ENCODE assay signal across 23 cellular contexts in the genomic region with DNA sequence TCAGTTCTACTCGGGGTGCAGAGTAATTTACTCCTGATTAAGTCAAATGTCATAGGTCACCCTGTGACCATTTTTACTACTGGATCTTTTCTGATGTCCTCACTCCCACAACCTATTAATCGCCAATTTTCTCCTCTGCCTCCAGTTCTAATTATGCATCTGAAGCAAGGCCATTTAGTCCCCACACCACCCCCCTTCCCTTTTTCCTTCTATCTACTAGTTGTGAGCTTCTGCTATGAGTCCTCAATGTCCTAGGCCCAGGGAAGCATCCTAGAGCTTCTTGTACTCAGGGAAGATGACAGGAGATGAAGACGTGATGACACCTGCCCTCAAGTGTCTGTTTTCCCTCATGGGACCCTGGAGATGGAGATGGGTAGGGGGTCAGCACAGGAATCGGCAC.
"Had no signal": no experiment of that assay in that cellular context is flagged by ENCODE, and none has a peak within 500 bp of the region (broad histone marks: within the 10 kb centered on the region; RNA-seq: fewer than 3 reads in every experiment).

No MANE protein-coding gene starts in this region.

- H3K27ac ChIP-seq: brain microvascular endothelial cell, KMS-11, Peyer's patch, RWPE1, SJCRH30, VCaP had no signal

- H3K4me3 ChIP-seq: Peyer's patch, SJCRH30 had no signal

- H3K27ac Mint-ChIP-seq: activated CD8-positive, alpha-beta T cell treated with anti-CD3 and anti-CD28 coated beads for 36 hours; activated naive CD4-positive, alpha-beta T cell treated with anti-CD3 and anti-CD28 coated beads for 36 hours; activated naive CD8-positive, alpha-beta T cell; activated T-helper 1 cell treated with anti-CD3 and anti-CD28 coated beads, Interleukin-12 subunit alpha, Interleukin-12 subunit beta, Interleukin-2, Interleukin-4 antibody, amounts not matched to agents 30 ng/mL and 10 ng/mL and 1 ng/mL, durations not matched to agents 14 hours and 24 hours and 36 hours had no signal

- DNase-seq: activated CD4-positive, alpha-beta T cell treated with anti-CD3 and anti-CD28 coated beads for 4 hours; activated CD8-positive, alpha-beta memory T cell treated with anti-CD3 and anti-CD28 coated beads, Interleukin-2, amount 50 U/mL, for 4 hours; activated CD8-positive, alpha-beta T cell treated with anti-CD3 and anti-CD28 coated beads for 36 hours; activated effector memory CD4-positive, alpha-beta T cell treated with Interleukin-2 at 50 U/mL for 16 hours; activated naive CD4-positive, alpha-beta T cell treated with anti-CD3 and anti-CD28 coated beads for 36 hours; amygdala; brain microvascular endothelial cell; MV-4-11; NCI-H1092 treated with DMSO at 0.1 percent for 48 hours; NCI-H1436; NCI-H1694 treated with DMSO at 0.1 percent for 48 hours; NCI-H2029 treated with DMSO at 0.1 percent for 48 hours; Right ventricle myocardium superior; SJCRH30; SK-N-SH; T-helper 1 cell had no signal

- H3K4me2 ChIP-seq: KMS-11, SK-N-SH had no signal

- H3K4me1 Mint-ChIP-seq: IgD-negative memory B cell had no signal

- H3K9me3 Mint-ChIP-seq: activated CD8-positive, alpha-beta T cell treated with anti-CD3 and anti-CD28 coated beads for 36 hours; activated naive CD4-positive, alpha-beta T cell treated with anti-CD3 and anti-CD28 coated beads for 36 hours; activated T-helper 1 cell treated with anti-CD3 and anti-CD28 coated beads, Interleukin-12 subunit alpha, Interleukin-12 subunit beta, Interleukin-2, Interleukin-4 antibody, amounts not matched to agents 30 ng/mL and 10 ng/mL and 1 ng/mL, durations not matched to agents 14 hours and 24 hours and 36 hours had no signal

- H3K4me1 ChIP-seq: Peyer's patch had no signal

- H3K9ac ChIP-seq: KMS-11, SK-N-SH had no signal

- H3K36me3 Mint-ChIP-seq: activated naive CD8-positive, alpha-beta T cell; IgD-negative memory B cell had no signal

- H3K27me3 ChIP-seq: brain microvascular endothelial cell, Peyer's patch, SJCRH30 had no signal

- H3K9me3 ChIP-seq: Peyer's patch, SJCRH30, SK-N-SH had no signal

- H3K4me3 Mint-ChIP-seq: activated CD8-positive, alpha-beta T cell treated with anti-CD3 and anti-CD28 coated beads for 36 hours; activated naive CD4-positive, alpha-beta T cell treated with anti-CD3 and anti-CD28 coated beads for 36 hours; activated naive CD8-positive, alpha-beta T cell; activated T-helper 1 cell treated with anti-CD3 and anti-CD28 coated beads, Interleukin-12 subunit alpha, Interleukin-12 subunit beta, Interleukin-2, Interleukin-4 antibody, amounts not matched to agents 30 ng/mL and 10 ng/mL and 1 ng/mL, durations not matched to agents 14 hours and 24 hours and 36 hours; IgD-negative memory B cell had no signal

- H3K36me3 ChIP-seq: brain microvascular endothelial cell, Peyer's patch, SJCRH30 had no signal
